In genomic region chr7:24404315-24404714, GRCh38 we compare ENCODE assay signal across 37 cellular contexts.
"Had no signal": no experiment of that assay in that cellular context is flagged by ENCODE, and none has a peak within 500 bp of the region (broad histone marks: within the 10 kb centered on the region; RNA-seq: fewer than 3 reads in every experiment).

No MANE protein-coding gene starts in this region.

- H3K27ac Mint-ChIP-seq: activated B cell treated with CpG ODN at 0.5 μM for 24 hours; activated CD4-positive, alpha-beta memory T cell treated with anti-CD3 and anti-CD28 coated beads for 36 hours; activated CD4-positive, alpha-beta T cell treated with anti-CD3 and anti-CD28 coated beads, Interleukin-2, amount 10 ng/mL, durations not matched to agents 24 days and 14 days; activated CD8-positive, alpha-beta T cell treated with anti-CD3 and anti-CD28 coated beads for 36 hours; activated naive CD4-positive, alpha-beta T cell treated with anti-CD3 and anti-CD28 coated beads for 36 hours; activated naive CD4-positive, alpha-beta T cell treated with anti-CD3 and anti-CD28 coated beads, Interleukin-2, amount 50 U/mL, for 72 hours; activated naive CD8-positive, alpha-beta T cell treated with anti-CD3 and anti-CD28 coated beads for 36 hours; activated T-cell treated with anti-CD3 and anti-CD28 coated beads, Interleukin-2, amount 50 U/mL, for 72 hours; activated T-helper 1 cell treated with anti-CD3 and anti-CD28 coated beads, Interleukin-12 subunit alpha, Interleukin-12 subunit beta, Interleukin-2, Interleukin-4 antibody, amounts not matched to agents 30 ng/mL and 10 ng/mL and 1 ng/mL, durations not matched to agents 14 hours and 24 hours and 36 hours; activated T-helper 17 cell treated with anti-CD3 and anti-CD28 coated beads, Interleukin-2, amount 50 U/mL, for 72 hours; T-helper 1 cell treated with Interleukin-12 subunit alpha and Interleukin-12 subunit beta and Interleukin-4 antibody, amounts not matched to agents 30 μg/mL and 1 μg/mL, for 36 hours; T-helper 2 cell treated with Interferon-gamma antibody and Interleukin-4, amounts not matched to agents 5 μg/mL and 100 μg/mL, for 36 hours had no signal

- H3K9me3 ChIP-seq: adrenal gland, body of pancreas, breast epithelium had no signal

- H3K27me3 Mint-ChIP-seq: activated CD4-positive, alpha-beta memory T cell treated with anti-CD3 and anti-CD28 coated beads for 36 hours; activated naive CD8-positive, alpha-beta T cell treated with anti-CD3 and anti-CD28 coated beads for 36 hours had no signal

- H3K4me1 ChIP-seq: adrenal gland, body of pancreas, breast epithelium had no signal

- H3K4me3 ChIP-seq: adrenal gland, body of pancreas, breast epithelium had no signal

- H3K36me3 Mint-ChIP-seq: activated CD4-positive, alpha-beta memory T cell treated with anti-CD3 and anti-CD28 coated beads for 36 hours; activated naive CD4-positive, alpha-beta T cell treated with anti-CD3 and anti-CD28 coated beads, Interleukin-2, amount 50 U/mL, for 72 hours; activated naive CD8-positive, alpha-beta T cell treated with anti-CD3 and anti-CD28 coated beads for 36 hours had no signal

- H3K4me3 Mint-ChIP-seq: activated B cell treated with CpG ODN at 0.5 μM for 24 hours; activated CD4-positive, alpha-beta memory T cell treated with anti-CD3 and anti-CD28 coated beads for 36 hours; activated CD4-positive, alpha-beta T cell treated with anti-CD3 and anti-CD28 coated beads, Interleukin-2, amount 10 ng/mL, durations not matched to agents 24 days and 14 days; activated CD8-positive, alpha-beta T cell treated with anti-CD3 and anti-CD28 coated beads for 36 hours; activated naive CD4-positive, alpha-beta T cell treated with anti-CD3 and anti-CD28 coated beads for 36 hours; activated naive CD8-positive, alpha-beta T cell treated with anti-CD3 and anti-CD28 coated beads for 36 hours; activated T-cell treated with anti-CD3 and anti-CD28 coated beads, Interleukin-2, amount 50 U/mL, for 4 hours; activated T-cell treated with anti-CD3 and anti-CD28 coated beads, Interleukin-2, amount 50 U/mL, for 72 hours; activated T-helper 1 cell treated with anti-CD3 and anti-CD28 coated beads, Interleukin-12 subunit alpha, Interleukin-12 subunit beta, Interleukin-2, Interleukin-4 antibody, amounts not matched to agents 30 ng/mL and 10 ng/mL and 1 ng/mL, durations not matched to agents 14 hours and 24 hours and 36 hours; activated T-helper 17 cell treated with anti-CD3 and anti-CD28 coated beads, Interleukin-2, amount 50 U/mL, for 72 hours; T-helper 1 cell treated with Interleukin-12 subunit alpha and Interleukin-12 subunit beta and Interleukin-4 antibody, amounts not matched to agents 30 μg/mL and 1 μg/mL, for 36 hours; T-helper 2 cell treated with Interferon-gamma antibody and Interleukin-4, amounts not matched to agents 5 μg/mL and 100 μg/mL, for 36 hours had no signal

- H3K27me3 ChIP-seq: adrenal gland, body of pancreas, brain microvascular endothelial cell, breast epithelium had no signal

- H3K27ac ChIP-seq: adrenal gland, body of pancreas, brain microvascular endothelial cell, breast epithelium, WERI-Rb-1 had no signal

- H3K9me3 Mint-ChIP-seq: activated B cell treated with CpG ODN at 0.5 μM for 24 hours; activated CD4-positive, alpha-beta memory T cell treated with anti-CD3 and anti-CD28 coated beads for 36 hours; activated CD4-positive, alpha-beta T cell treated with anti-CD3 and anti-CD28 coated beads, Interleukin-2, amount 10 ng/mL, durations not matched to agents 24 days and 14 days; activated CD8-positive, alpha-beta T cell treated with anti-CD3 and anti-CD28 coated beads for 36 hours; activated naive CD4-positive, alpha-beta T cell treated with anti-CD3 and anti-CD28 coated beads for 36 hours; activated naive CD4-positive, alpha-beta T cell treated with anti-CD3 and anti-CD28 coated beads, Interleukin-2, amount 50 U/mL, for 72 hours; activated naive CD8-positive, alpha-beta T cell treated with anti-CD3 and anti-CD28 coated beads for 36 hours; activated T-cell treated with anti-CD3 and anti-CD28 coated beads, Interleukin-2, amount 50 U/mL, for 4 hours; activated T-cell treated with anti-CD3 and anti-CD28 coated beads, Interleukin-2, amount 50 U/mL, for 72 hours; activated T-helper 1 cell treated with anti-CD3 and anti-CD28 coated beads, Interleukin-12 subunit alpha, Interleukin-12 subunit beta, Interleukin-2, Interleukin-4 antibody, amounts not matched to agents 30 ng/mL and 10 ng/mL and 1 ng/mL, durations not matched to agents 14 hours and 24 hours and 36 hours; activated T-helper 17 cell treated with anti-CD3 and anti-CD28 coated beads, Interleukin-2, amount 50 U/mL, for 72 hours; T-helper 1 cell treated with Interleukin-12 subunit alpha and Interleukin-12 subunit beta and Interleukin-4 antibody, amounts not matched to agents 30 μg/mL and 1 μg/mL, for 36 hours; T-helper 2 cell treated with Interferon-gamma antibody and Interleukin-4, amounts not matched to agents 5 μg/mL and 100 μg/mL, for 36 hours had no signal

- ATAC-seq: activated CD8-positive, alpha-beta T cell treated with anti-CD3 and anti-CD28 coated beads for 36 hours; activated naive CD4-positive, alpha-beta T cell treated with anti-CD3 and anti-CD28 coated beads, Interleukin-2, amount 50 U/mL, for 72 hours; activated T-cell treated with anti-CD3 and anti-CD28 coated beads, Interleukin-2, amount 50 U/mL, for 4 hours; activated T-cell treated with anti-CD3 and anti-CD28 coated beads, Interleukin-2, amount 50 U/mL, for 72 hours; activated T-helper 17 cell treated with anti-CD3 and anti-CD28 coated beads, Interleukin-2, amount 50 U/mL, for 72 hours; body of pancreas had no signal

- DNase-seq: activated B cell treated with CpG ODN at 0.5 μM for 24 hours; activated CD4-positive, alpha-beta memory T cell treated with anti-CD3 and anti-CD28 coated beads for 36 hours; activated CD4-positive, alpha-beta T cell treated with anti-CD3 and anti-CD28 coated beads for 4 hours; activated CD4-positive, alpha-beta T cell treated with anti-CD3 and anti-CD28 coated beads, Interleukin-2, amount 10 ng/mL, durations not matched to agents 24 days and 14 days; activated CD4-positive, alpha-beta T cell treated with anti-CD3 and anti-CD28 coated beads, Interleukin-2, amount 50 U/mL, for 1 hour; activated CD4-positive, alpha-beta T cell treated with anti-CD3 and anti-CD28 coated beads, Interleukin-2, amount 50 U/mL, for 4 hours; activated CD4-positive, CD25-positive, alpha-beta regulatory T cell treated with anti-CD3 and anti-CD28 coated beads, Interleukin-2, amount 50 U/mL, for 72 hours; activated CD8-positive, alpha-beta memory T cell treated with anti-CD3 and anti-CD28 coated beads, Interleukin-2, amount 50 U/mL, for 4 hours; activated CD8-positive, alpha-beta T cell treated with anti-CD3 and anti-CD28 coated beads for 36 hours; activated effector memory CD4-positive, alpha-beta T cell treated with anti-CD3 and anti-CD28 coated beads, Interleukin-2, amount 50 U/mL, for 16 hours; activated gamma-delta T cell treated with Interleukin-2 at 50 U/mL for 16 hours; activated naive CD4-positive, alpha-beta T cell; activated naive CD4-positive, alpha-beta T cell treated with anti-CD3 and anti-CD28 coated beads for 36 hours; activated naive CD4-positive, alpha-beta T cell treated with anti-CD3 and anti-CD28 coated beads, Interleukin-2, amount 50 U/mL, for 16 hours; activated naive CD8-positive, alpha-beta T cell treated with anti-CD3 and anti-CD28 coated beads for 36 hours; activated T-cell treated with anti-CD3 and anti-CD28 coated beads for 4 hours; activated T-cell treated with anti-CD3 and anti-CD28 coated beads, Interleukin-2, amount 50 U/mL, for 1 hour; activated T-cell treated with anti-CD3 and anti-CD28 coated beads, Interleukin-2, amount 50 U/mL, for 4 hours; activated T-cell treated with anti-CD3 and anti-CD28 coated beads, Interleukin-2, amount 50 U/mL, for 72 hours; adrenal gland; amniotic stem cell; aorta; body of pancreas; brain microvascular endothelial cell; central memory CD4-positive, alpha-beta T cell; T-helper 1 cell; T-helper 2 cell; T-helper 9 cell; WERI-Rb-1 had no signal

- FAIRE-seq: astrocyte, TTC549 had no signal

- H3K36me3 ChIP-seq: adrenal gland, brain microvascular endothelial cell, breast epithelium, WERI-Rb-1 had no signal
